Comparison of ENCODE assay signal across 13 cellular contexts in the genomic region with DNA sequence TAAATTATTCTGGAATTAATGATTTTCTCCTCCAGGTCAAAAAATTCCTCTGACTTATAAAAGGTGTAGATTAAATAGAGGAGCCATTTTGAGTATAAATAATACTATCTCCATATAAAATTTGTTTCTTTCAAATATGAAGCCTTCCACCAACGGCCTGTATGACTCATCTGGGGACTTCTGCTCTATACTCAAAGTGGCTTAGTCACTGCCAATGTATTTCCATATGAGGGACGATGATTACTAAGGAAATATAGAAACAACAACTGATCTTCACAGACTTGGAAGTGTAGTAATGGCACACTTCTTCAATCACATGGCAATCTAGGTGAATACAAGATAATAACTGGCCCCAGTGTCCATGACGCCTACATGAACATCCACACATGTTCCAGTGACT.
DNase-seq lines count a peak whose midpoint lies in the region; ATAC-seq and TF ChIP-seq lines count a peak whose summit lies in the region.
"Had no signal": no experiment of that assay in that cellular context is flagged by ENCODE, and none has a peak within 500 bp of the region (broad histone marks: within the 10 kb centered on the region; RNA-seq: fewer than 3 reads in every experiment).

No MANE protein-coding gene starts in this region.

- BruUV-seq in mammary epithelial cell (replicated peaks; lab: Mats Ljungman, UMichigan): no TSS peak

- H3K27me3 ChIP-seq in GM23248 (replicated peaks; ENCODE audit: insufficient read depth) (no peaks in the 10 kb centered on the region), mammary epithelial cell (ENCODE audit: insufficient read depth, low read length) (no peaks in the 10 kb centered on the region), psoas muscle (ENCODE audit: insufficient read depth in 3 of 3, low read length in 2 of 3) (no peaks in the 10 kb centered on the region), vagina (no peaks in the 10 kb centered on the region)
- H3K27me3 ChIP-seq: testis had no signal

- CTCF ChIA-PET in mammary epithelial cell (lab: Charles Lee; ENCODE audit: low non-redundant PET): no interaction called here
- CTCF ChIA-PET in activated CD4-positive, alpha-beta T cell treated with anti-CD3 and anti-CD28 coated beads, Interleukin-2, amount 10 ng/mL, durations not matched to agents 7 days and 5 days (lab: Charles Lee): no interaction called here

- H3K9me3 Mint-ChIP-seq in activated CD4-positive, alpha-beta T cell treated with anti-CD3 and anti-CD28 coated beads, Interleukin-2, amount 10 ng/mL, durations not matched to agents 7 days and 5 days: no peaks in the 10 kb centered on the region

- peaks cover 4% of the 10 kb centered on the region; the same call in 1 of the 2 replicates for H3F3A ChIP-seq in GM23248 (ENCODE audit: insufficient read depth)

- H3K9me2 ChIP-seq in GM23248 (ENCODE audit: insufficient read depth): no peaks in the 10 kb centered on the region

- H3K27me3 Mint-ChIP-seq in activated CD4-positive, alpha-beta T cell treated with anti-CD3 and anti-CD28 coated beads, Interleukin-2, amount 10 ng/mL, durations not matched to agents 7 days and 5 days: no peaks in the 10 kb centered on the region
- H3K27me3 Mint-ChIP-seq: naive B cell had no signal

- no peaks in the 10 kb centered on the region for H3K4me1 Mint-ChIP-seq in activated CD4-positive, alpha-beta T cell treated with anti-CD3 and anti-CD28 coated beads, Interleukin-2, amount 10 ng/mL, durations not matched to agents 7 days and 5 days
- H3K4me1 Mint-ChIP-seq: naive B cell had no signal

- H4K20me1 ChIP-seq in GM23248 (ENCODE audit: insufficient read depth): no peaks in the 10 kb centered on the region
- H4K20me1 ChIP-seq in mammary epithelial cell (ENCODE audit: insufficient read depth, low read length): no peaks in the 10 kb centered on the region

- H3K36me3 Mint-ChIP-seq in activated CD4-positive, alpha-beta T cell treated with anti-CD3 and anti-CD28 coated beads, Interleukin-2, amount 10 ng/mL, durations not matched to agents 7 days and 5 days (ENCODE audit: low read depth): no peaks in the 10 kb centered on the region
- H3K36me3 Mint-ChIP-seq: naive B cell had no signal

- H2AFZ ChIP-seq in GM23248 (no peak overlapping the region), mammary epithelial cell (ENCODE audit: low read depth, low read length) (peak overlapping the region; percentile 48)

- no peak overlapping the region for H3K4me3 Mint-ChIP-seq in activated CD4-positive, alpha-beta T cell treated with anti-CD3 and anti-CD28 coated beads, Interleukin-2, amount 10 ng/mL, durations not matched to agents 7 days and 5 days
- H3K4me3 Mint-ChIP-seq: naive B cell had no signal

- no peaks in the 10 kb centered on the region for H3K36me3 ChIP-seq in GM23248 (ENCODE audit: low read depth)
- no peaks in the 10 kb centered on the region for H3K36me3 ChIP-seq in mammary epithelial cell (ENCODE audit: insufficient read depth, low read length)
- no peaks in the 10 kb centered on the region for H3K36me3 ChIP-seq in psoas muscle (ENCODE audit: insufficient read depth in 1 of 2, low read depth in 1 of 2)
- H3K36me3 ChIP-seq in vagina: no peaks in the 10 kb centered on the region

- no peak overlapping the region for H3K27ac Mint-ChIP-seq in activated CD4-positive, alpha-beta T cell treated with anti-CD3 and anti-CD28 coated beads, Interleukin-2, amount 10 ng/mL, durations not matched to agents 7 days and 5 days
- H3K27ac Mint-ChIP-seq: naive B cell had no signal

- H3K4me3 ChIP-seq in GM23248 (no peak overlapping the region), mammary epithelial cell (replicated peaks in 1 of 3; ENCODE audit: insufficient read depth in 1 of 3, low read depth in 2 of 3, low read length in 3 of 3) (no peak overlapping the region), psoas muscle (no peak overlapping the region), vagina (no peak overlapping the region)
- H3K4me3 ChIP-seq: testis had no signal

- H3K79me2 ChIP-seq in GM23248 (ENCODE audit: insufficient read depth) (no peaks in the 10 kb centered on the region), mammary epithelial cell (ENCODE audit: insufficient read depth, low read length) (no peaks in the 10 kb centered on the region)

- in situ Hi-C loops in GM23248 (cut with MboI): no loop called here
- in situ Hi-C loops in mammary epithelial cell (cut with MboI; ENCODE audit: low sequenced_read_pairs in 2 of 2): no loop called here

- POLR2A ChIA-PET in activated CD4-positive, alpha-beta T cell treated with anti-CD3 and anti-CD28 coated beads, Interleukin-2, amount 10 ng/mL, durations not matched to agents 7 days and 5 days (lab: Charles Lee): no interaction called here

- peak in 3 of 4 donors; percentile 49 to 53 (median 51) for ATAC-seq in psoas muscle

- no peak overlapping the region for H3K4me2 ChIP-seq in GM23248 (ENCODE audit: unreplicated experiment)
- H3K4me2 ChIP-seq in mammary epithelial cell (ENCODE audit: insufficient read depth, low read depth, low read length): peak overlapping the region; percentile 30

- TF ChIP-seq CTCF in mammary epithelial cell (conservative IDR thresholded peaks at IDR 0.05 in 1 of 2, IDR thresholded peaks at IDR 0.05 in 1 of 2; ENCODE audit: extremely low read depth in 1 of 2, insufficient read depth in 1 of 2, low read depth in 1 of 2, low read length in 2 of 2): no peak
- no peak for TF ChIP-seq CTCF in psoas muscle (IDR thresholded peaks at IDR 0.05)
- TF ChIP-seq CTCF in vagina (IDR thresholded peaks at IDR 0.05): no peak

- WGBS in GM23248 (ENCODE audit: low coverage in 1 of 2, low lambda C conversion rate in 2 of 2, missing lambda C conversion rate in 2 of 2), 2 experiments: 39 to 40% methylated on average over 3 of the region's 3 CpGs
- WGBS in mammary epithelial cell (ENCODE audit: low coverage, missing lambda C conversion rate): 40% methylated on average over 3 of the region's 3 CpGs
- 72 to 81% (median 73%) methylated on average over 3 of the region's 3 CpGs for WGBS in psoas muscle, 3 donors

- dilution Hi-C loops in mammary epithelial cell (cut with HindIII; ENCODE audit: low sequenced_read_pairs): no loop called here

- peak overlapping the region; percentile 40 for H3K27ac ChIP-seq in GM23248
- H3K27ac ChIP-seq in mammary epithelial cell (ENCODE audit: insufficient read depth, low read depth, low read length): no peak overlapping the region
- H3K27ac ChIP-seq in psoas muscle: peak overlapping the region; percentile 25
- H3K27ac ChIP-seq in vagina: no peak overlapping the region
- H3K27ac ChIP-seq: testis had no signal

- H3K9me3 ChIP-seq in GM23248 (ENCODE audit: low read depth) (no peaks in the 10 kb centered on the region), mammary epithelial cell (replicated peaks; ENCODE audit: insufficient read depth, low read length) (no peaks in the 10 kb centered on the region), psoas muscle (no peaks in the 10 kb centered on the region), vagina (no peaks in the 10 kb centered on the region)
- H3K9me3 ChIP-seq: testis had no signal

- DNase-seq in GM23248: peak; percentile 86
- DNase-seq in MV-4-11 (lab: John Stamatoyannopoulos, UW): peak; percentile 47
- peak; percentile 73 for DNase-seq in mammary epithelial cell
- DNase-seq in psoas muscle: no peak
- no peak for DNase-seq in iPS-NIHi7 (ENCODE audit: extremely low spot score)
- no peak for DNase-seq in vagina (ENCODE audit: extremely low spot score in 2 of 2)
- no peak for DNase-seq in activated CD4-positive, alpha-beta T cell treated with anti-CD3 and anti-CD28 coated beads, Interleukin-2, amount 10 ng/mL, durations not matched to agents 7 days and 5 days
- no peak for DNase-seq in nucleus accumbens (lab: John Stamatoyannopoulos, UW)
- DNase-seq: hippocampal formation, naive B cell, NCI-H1048, Right ventricle myocardium superior, testis had no signal

- intact Hi-C loops in mammary epithelial cell (cut with micrococcal nuclease) (no loop called here), psoas muscle (cut with DNase I) (no loop called here), vagina (cut with DNase I) (no loop called here)

- H3K9ac ChIP-seq in GM23248 (no peak overlapping the region), mammary epithelial cell (ENCODE audit: insufficient read depth, low read length) (no peak overlapping the region)

- H3K4me1 ChIP-seq in GM23248 (ENCODE audit: insufficient read depth): peaks cover 25% of the 10 kb centered on the region
- peaks cover 8% of the 10 kb centered on the region for H3K4me1 ChIP-seq in mammary epithelial cell (ENCODE audit: insufficient read depth, low read length)
- H3K4me1 ChIP-seq in psoas muscle: peaks cover 5% of the 10 kb centered on the region
- H3K4me1 ChIP-seq in vagina: peaks cover 5% of the 10 kb centered on the region
- H3K4me1 ChIP-seq: testis had no signal

- no peak for TF ChIP-seq POLR2A in vagina (IDR thresholded peaks at IDR 0.05)

Comparison
In these comparisons a context has a peak if more than half of its experiments do, and no peak if none do; other contexts are left out.
1. DNase-seq: peak in GM23248 (single experiment), MV-4-11 (single experiment) and mammary epithelial cell (single experiment); none in psoas muscle (0 of 2), iPS-NIHi7 (single experiment), vagina (0 of 2), activated CD4-positive, alpha-beta T cell treated with anti-CD3 and anti-CD28 coated beads, Interleukin-2, amount 10 ng/mL, durations not matched to agents 7 days and 5 days (single experiment) and nucleus accumbens (0 of 56).
2. H3K27ac ChIP-seq: peak in GM23248 (single experiment) and psoas muscle (single experiment); none in mammary epithelial cell (single experiment) and vagina (single experiment).